26 cellular contexts compared by ENCODE assay signal in genomic region chr7:122299624-122299934, GRCh38. TPM values are rescaled to one million over a fixed set of nuclear protein-coding genes. Genes with fewer than 3 reads are reported as not detected.
DNase-seq lines count a peak whose midpoint lies in the region; ATAC-seq and TF ChIP-seq lines count a peak whose summit lies in the region.
"Had no signal": no experiment of that assay in that cellular context is flagged by ENCODE, and none has a peak within 500 bp of the region (broad histone marks: within the 10 kb centered on the region; RNA-seq: fewer than 3 reads in every experiment).

No MANE protein-coding gene starts in this region.

- H3K4me3 Mint-ChIP-seq in WTC11, result peak overlapping the region; percentile 92
- H3K4me3 Mint-ChIP-seq: activated CD8-positive, alpha-beta T cell treated with anti-CD3 and anti-CD28 coated beads for 36 hours; activated T-cell treated with anti-CD3 and anti-CD28 coated beads, Interleukin-2, amount 50 U/mL, for 4 hours; IgD-negative memory B cell had no signal

- no peaks in the 10 kb centered on the region for H3K79me1 ChIP-seq in neuronal stem cell (ENCODE audit: low read depth, low read length)

- intact Hi-C loops in A673 (cut with micrococcal nuclease; ENCODE audit: unreplicated experiment), result loop anchor here (1.0 kb wide), 1 partner anchor 43 kb away; no protein-coding TSS in a partner anchor
- intact Hi-C loops in aorta (cut with DNase I), result no loop called here
- intact Hi-C loops in colonic mucosa (cut with DNase I), result no loop called here

- peak overlapping the region; percentile 84 for H3K4me3 ChIP-seq in A673 (ENCODE audit: low read depth, low read length, poor library complexity, severe bottlenecking)
- peak overlapping the region; percentile 66 for H3K4me3 ChIP-seq in iPS-15b (ENCODE audit: low read depth, low read length)
- peak overlapping the region; percentile 16 to 80 for H3K4me3 ChIP-seq in neuronal stem cell (ENCODE audit: low read length in 2 of 2)
- H3K4me3 ChIP-seq in aorta (ENCODE audit: low read length in 2 of 2), result no peak overlapping the region
- H3K4me3 ChIP-seq in colonic mucosa, result no peak overlapping the region
- H3K4me3 ChIP-seq: BLaER1 treated with 17β-estradiol and CSF1 and Interleukin-3, amounts not matched to agents 10 nM and 100 nM; MG63; ovary; SJSA1 had no signal

- H3K14ac ChIP-seq in neuronal stem cell (ENCODE audit: low read length), result no peak overlapping the region

- no peaks in the 10 kb centered on the region for H3K9me3 Mint-ChIP-seq in WTC11
- H3K9me3 Mint-ChIP-seq: activated CD8-positive, alpha-beta T cell treated with anti-CD3 and anti-CD28 coated beads for 36 hours had no signal

- peak overlapping the region; percentile 98 for H3K27ac ChIP-seq in A673 (ENCODE audit: low read depth, low read length, poor library complexity, severe bottlenecking)
- H3K27ac ChIP-seq in neuronal stem cell (replicated peaks; ENCODE audit: low read length), result peak overlapping the region; percentile 62
- no peak overlapping the region for H3K27ac ChIP-seq in aorta (ENCODE audit: low read depth in 1 of 2, low read length in 2 of 2)
- no peak overlapping the region for H3K27ac ChIP-seq in colonic mucosa
- H3K27ac ChIP-seq: BLaER1 treated with 17β-estradiol and CSF1 and Interleukin-3, amounts not matched to agents 10 nM and 100 nM; ovary; SJSA1 had no signal

- peak overlapping the region; percentile 86 for H2AFZ ChIP-seq in neuronal stem cell (ENCODE audit: low read length)

- H3K18ac ChIP-seq in neuronal stem cell (ENCODE audit: low read length), result peak overlapping the region; percentile 97

- H3K4ac ChIP-seq in neuronal stem cell (ENCODE audit: low read length), result no peak overlapping the region

- no CpG with 5 or more reads among the region's 13 CpGs for WGBS in neuronal stem cell (ENCODE audit: extremely low coverage in 2 of 2, insufficient read length in 2 of 2, insufficient replicate concordance in 1 of 2), 2 donors
- WGBS in aorta, 2 donors, result 13 to 14% methylated on average over 13 of the region's 13 CpGs

- no peak overlapping the region for H3K27ac Mint-ChIP-seq in WTC11
- H3K27ac Mint-ChIP-seq: activated CD8-positive, alpha-beta T cell treated with anti-CD3 and anti-CD28 coated beads for 36 hours; IgD-negative memory B cell had no signal

- peaks cover 19% of the 10 kb centered on the region for H3K36me3 ChIP-seq in A673 (ENCODE audit: insufficient read depth, low read length, poor library complexity, severe bottlenecking)
- no peaks in the 10 kb centered on the region for H3K36me3 ChIP-seq in iPS-15b (ENCODE audit: control insufficient read depth, insufficient read depth, low read length)
- peaks cover 0 to 10% of the 10 kb centered on the region in 2 donors for H3K36me3 ChIP-seq in neuronal stem cell (replicated peaks in 1 of 2; ENCODE audit: control insufficient read depth in 2 of 2, insufficient read depth in 2 of 2, low read length in 2 of 2)
- H3K36me3 ChIP-seq in aorta (ENCODE audit: control insufficient read depth in 1 of 2, insufficient read depth in 2 of 2, low read length in 1 of 2), result no peaks in the 10 kb centered on the region
- H3K36me3 ChIP-seq in colonic mucosa, result no peaks in the 10 kb centered on the region
- H3K36me3 ChIP-seq: BLaER1 treated with 17β-estradiol and CSF1 and Interleukin-3, amounts not matched to agents 10 nM and 100 nM; MG63; ovary; SJSA1 had no signal

- peak overlapping the region; percentile 0 for H3K9ac ChIP-seq in iPS-15b (ENCODE audit: low read depth, low read length)
- peak overlapping the region; percentile 71 for H3K9ac ChIP-seq in neuronal stem cell (ENCODE audit: low read depth, low read length, poor library complexity)
- H3K9ac ChIP-seq in colonic mucosa (ENCODE audit: low read depth in 2 of 2, low read length in 2 of 2), result no peak overlapping the region
- H3K9ac ChIP-seq: BLaER1 treated with 17β-estradiol and CSF1 and Interleukin-3, amounts not matched to agents 10 nM and 100 nM had no signal

- peaks cover 21% of the 10 kb centered on the region for H3K4me1 ChIP-seq in A673 (ENCODE audit: insufficient read depth, low read length, poor library complexity, severe bottlenecking)
- peaks cover 3% of the 10 kb centered on the region for H3K4me1 ChIP-seq in iPS-15b (ENCODE audit: control insufficient read depth, insufficient read depth, low read length)
- H3K4me1 ChIP-seq in neuronal stem cell (ENCODE audit: control insufficient read depth in 2 of 2, insufficient read depth in 1 of 2, low read depth in 1 of 2, low read length in 2 of 2), result peaks cover 4 to 6% of the 10 kb centered on the region in 2 donors
- H3K4me1 ChIP-seq in aorta (ENCODE audit: control insufficient read depth in 1 of 2, insufficient read depth in 2 of 2, low read length in 2 of 2), result no peaks in the 10 kb centered on the region
- peaks cover 3% of the 10 kb centered on the region for H3K4me1 ChIP-seq in colonic mucosa
- H3K4me1 ChIP-seq: BLaER1 treated with 17β-estradiol and CSF1 and Interleukin-3, amounts not matched to agents 10 nM and 100 nM; SJSA1 had no signal

- H2BK120ac ChIP-seq in neuronal stem cell (ENCODE audit: low read depth, low read length), result no peak overlapping the region

- H3K36me3 Mint-ChIP-seq in WTC11, result no peaks in the 10 kb centered on the region
- H3K36me3 Mint-ChIP-seq: IgD-negative memory B cell had no signal

- H3K27me3 ChIP-seq in A673 (replicated peaks; ENCODE audit: insufficient read depth, low read depth, low read length, poor library complexity) (no peaks in the 10 kb centered on the region), iPS-15b (ENCODE audit: control insufficient read depth, insufficient read depth, low read length) (peaks cover 78% of the 10 kb centered on the region), neuronal stem cell (ENCODE audit: control insufficient read depth in 3 of 3, insufficient read depth in 3 of 3, low read depth in 1 of 3, low read length in 3 of 3) (peaks cover 0 to 98% (median 0%) of the 10 kb centered on the region in 3 experiments), aorta (ENCODE audit: control insufficient read depth in 1 of 2, insufficient read depth in 2 of 2, low read length in 1 of 2) (peaks cover 0 to 3% of the 10 kb centered on the region in 2 donors), colonic mucosa (peaks cover 65% of the 10 kb centered on the region)

- no peak overlapping the region for H4K91ac ChIP-seq in neuronal stem cell (ENCODE audit: low read depth, low read length, poor library complexity)

- H3K4me1 Mint-ChIP-seq in WTC11, result peaks cover 44% of the 10 kb centered on the region
- H3K4me1 Mint-ChIP-seq: IgD-negative memory B cell had no signal

- H3K9me3 ChIP-seq in A673 (ENCODE audit: low read depth, low read length, poor library complexity, severe bottlenecking) (no peaks in the 10 kb centered on the region), iPS-15b (ENCODE audit: control insufficient read depth, insufficient read depth, low read length) (no peaks in the 10 kb centered on the region), neuronal stem cell (replicated peaks in 1 of 2; ENCODE audit: control insufficient read depth in 2 of 2, insufficient read depth in 1 of 2, low read depth in 1 of 2, low read length in 2 of 2) (peaks cover 0 to 9% of the 10 kb centered on the region in 2 donors), aorta (ENCODE audit: control insufficient read depth, low read length) (no peaks in the 10 kb centered on the region), colonic mucosa (no peaks in the 10 kb centered on the region)
- H3K9me3 ChIP-seq: MG63, ovary, SJSA1 had no signal

- no peak overlapping the region for H2BK12ac ChIP-seq in neuronal stem cell (ENCODE audit: low read length)

- no peak overlapping the region for H3K23ac ChIP-seq in neuronal stem cell (ENCODE audit: low read depth, low read length, poor library complexity)

- no peak overlapping the region for H2BK5ac ChIP-seq in neuronal stem cell (ENCODE audit: low read length)

- peaks cover 75% of the 10 kb centered on the region for H3K27me3 Mint-ChIP-seq in WTC11 (ENCODE audit: low read depth)

- POLR2A ChIA-PET in A673 (lab: Charles Lee; ENCODE audit: low non-redundant PET), result no interaction called here
- POLR2A ChIA-PET in WTC11 (lab: Charles Lee), result interaction anchor here (0.7 to 1.1 kb wide), 2 partner anchors 11 to 18 kb away, joined by 3 to 4 read pairs; no protein-coding TSS in a partner anchor

- H2AK5ac ChIP-seq in neuronal stem cell (ENCODE audit: low read depth, low read length), result peak overlapping the region; percentile 20

- no peak overlapping the region for H4K8ac ChIP-seq in neuronal stem cell (ENCODE audit: low read depth, low read length)

- H2BK15ac ChIP-seq in neuronal stem cell (ENCODE audit: low read length), result peak overlapping the region; percentile 2

- CTCF ChIA-PET in A673 (lab: Charles Lee) (interaction anchor here (1.0 kb wide), 1 partner anchor 228 kb away, joined by 3 read pairs; no protein-coding TSS in a partner anchor), WTC11 (lab: Charles Lee) (interaction anchor here (0.6 to 2.2 kb wide), 11 partner anchors 11 to 306 kb away, joined by 3 to 9 read pairs (median 4); no protein-coding TSS in a partner anchor)

- DNase-seq in A673 (ENCODE audit: low spot score), result peak; percentile 51
- no peak for DNase-seq in WTC11 (ENCODE audit: low spot score)
- no peak for DNase-seq in neuronal stem cell (ENCODE audit: low spot score)
- DNase-seq in aorta, result no peak
- no peak for DNase-seq in colonic mucosa
- no peak for DNase-seq in HuH-7 (ENCODE audit: low spot score)
- DNase-seq: activated CD8-positive, alpha-beta T cell treated with anti-CD3 and anti-CD28 coated beads for 36 hours; activated naive CD4-positive, alpha-beta T cell treated with anti-CD3 and anti-CD28 coated beads, Interleukin-2, amount 50 U/mL, for 16 hours; activated T-cell treated with anti-CD3 and anti-CD28 coated beads, Interleukin-2, amount 50 U/mL, for 4 hours; Calu3; hippocampal formation; MG63; NCI-H1694; ovary; small intestine; stimulated activated CD4-positive, alpha-beta T cell treated with anti-CD3 and anti-CD28 coated beads, Interleukin-4, amount 100 ng/mL, for 4 hours; T-helper 2 cell had no signal

- TF ChIP-seq CTCF in A673 (conservative IDR thresholded peaks at IDR 0.05; ENCODE audit: low read depth, low read length), result no peak
- no peak for TF ChIP-seq CTCF in WTC11 (IDR thresholded peaks at IDR 0.05)
- TF ChIP-seq CTCF in colonic mucosa (IDR thresholded peaks at IDR 0.05), result no peak

- BruUV-seq in A673 (replicated peaks; lab: Mats Ljungman, UMichigan), result no TSS peak

- ATAC-seq in WTC11 (peak; percentile 75; the same call in 1 of the 2 replicates), aorta (ENCODE audit: low FRiP score) (no peak), GM19328 (IDR thresholded peaks at IDR 0.05; ENCODE audit: unreplicated experiment) (no peak)
- ATAC-seq: activated CD8-positive, alpha-beta T cell treated with anti-CD3 and anti-CD28 coated beads for 36 hours; activated T-cell treated with anti-CD3 and anti-CD28 coated beads, Interleukin-2, amount 50 U/mL, for 4 hours; left lobe of liver; Panc1 had no signal

- peak overlapping the region; percentile 88 for H3K4me2 ChIP-seq in neuronal stem cell (ENCODE audit: insufficient read depth, low read length, poor library complexity, severe bottlenecking)
- H3K4me2 ChIP-seq: BLaER1 treated with 17β-estradiol and CSF1 and Interleukin-3, amounts not matched to agents 10 nM and 100 nM had no signal

RNA-seq across cellular contexts. Expression of gene FEZF1, which starts 5.0 kb away (rescaled TPM):
- 85.9 and 114 TPM in 2 replicates for total RNA-seq in A673 (2021)
- total RNA-seq in WTC11 (2021), result 11.1 to 20.0 TPM (median 11.6 TPM) in 3 replicates
- 186 TPM for polyA plus RNA-seq in neuronal stem cell (2013, experiment 1 of 2)
- 185 TPM for polyA plus RNA-seq in neuronal stem cell (2013, experiment 2 of 2)
- not detected for total RNA-seq in aorta
- polyA plus RNA-seq in aorta, result not detected
- total RNA-seq in colonic mucosa, result not detected
- total RNA-seq: activated CD8-positive, alpha-beta T cell treated with anti-CD3 and anti-CD28 coated beads for 36 hours; activated T-cell treated with anti-CD3 and anti-CD28 coated beads, Interleukin-2, amount 50 U/mL, for 4 hours; Calu3; endothelial cell of umbilical vein; fibroblast of villous mesenchyme; left lobe of liver; ovary; SJSA1 had no signal
- polyA plus RNA-seq: endothelial cell of umbilical vein, IgD-negative memory B cell, ovary, small intestine had no signal

Comparison
In these comparisons a context has a peak if more than half of its experiments do, and no peak if none do; other contexts are left out.
1. H3K27ac ChIP-seq: peak in A673 (single experiment) and neuronal stem cell (single experiment); none in aorta (0 of 2) and colonic mucosa (single experiment).
2. H3K4me3 ChIP-seq: peak in A673 (single experiment), iPS-15b (single experiment) and neuronal stem cell (2 of 2); none in aorta (0 of 2) and colonic mucosa (single experiment).
3. H3K9ac ChIP-seq: peak in iPS-15b (single experiment) and neuronal stem cell (single experiment); none in colonic mucosa (0 of 2).
4. RNA of gene FEZF1, which starts 5.0 kb away (total RNA-seq): 85.9 to 114 TPM in A673 and 11.1 to 20.0 TPM in WTC11; not detected in aorta and not detected in colonic mucosa; every median in the first group is over 10 times any median in the second.